In genomic region chr1:240999826-241000225, GRCh38 we compare ENCODE assay signal across 23 cellular contexts.
"Had no signal": no experiment of that assay in that cellular context is flagged by ENCODE, and none has a peak within 500 bp of the region (broad histone marks: within the 10 kb centered on the region; RNA-seq: fewer than 3 reads in every experiment).

No MANE protein-coding gene starts in this region.

- H3K27me3 ChIP-seq: dorsolateral prefrontal cortex, hepatocyte, spleen, testis, tibial nerve, upper lobe of right lung had no signal

- H3K27ac ChIP-seq: dorsolateral prefrontal cortex, hepatocyte, parathyroid adenoma, prostate gland, spleen, testis, tibial nerve, upper lobe of right lung had no signal

- DNase-seq: cortex of kidney; dorsolateral prefrontal cortex; effector CD8-positive, alpha-beta T cell; foreskin melanocyte; head of caudate nucleus; kidney glomerular epithelial cell; mammary epithelial cell; occipital lobe; spleen; stimulated activated CD4-positive, alpha-beta T cell treated with anti-CD3 and anti-CD28 coated beads, Interleukin-15, amount 100 ng/mL, for 24 hours; stimulated activated CD4-positive, alpha-beta T cell treated with anti-CD3 and anti-CD28 coated beads, Interleukin-1b, Interleukin-23, amount 100 ng/mL, for 48 hours; stimulated activated CD4-positive, alpha-beta T cell treated with anti-CD3 and anti-CD28 coated beads, Interleukin-4, amount 100 ng/mL, for 24 hours; stimulated activated naive B cell treated with anti-CD40 and anti-IgM and Interleukin-4, amounts not matched to agents 10 μg/mL and 1 μg/mL and 100 μg/mL, for 72 hours; stimulated activated naive CD8-positive, alpha-beta T cell treated with anti-CD3 and anti-CD28 coated beads, Interleukin-15, amount 100 ng/mL, for 72 hours; testis; upper lobe of right lung had no signal

- H3K4me1 Mint-ChIP-seq: stimulated activated naive B cell treated with anti-CD40 and anti-IgM and Interleukin-4, amounts not matched to agents 10 μg/mL and 1 μg/mL and 100 μg/mL, for 72 hours; stimulated activated naive CD8-positive, alpha-beta T cell treated with anti-CD3 and anti-CD28 coated beads, Interleukin-15, amount 100 ng/mL, for 72 hours had no signal

- H3K4me1 ChIP-seq: parathyroid adenoma, prostate gland, spleen, testis, tibial nerve, upper lobe of right lung had no signal

- H3K4me3 Mint-ChIP-seq: natural killer cell treated with Interleukin-12 subunit alpha and Interleukin-12 subunit beta and Interleukin-15 and Interleukin-18, amount 100 ng/mL, for 72 hours; stimulated activated naive B cell treated with anti-CD40 and anti-IgM and Interleukin-4, amounts not matched to agents 10 μg/mL and 1 μg/mL and 100 μg/mL, for 72 hours; stimulated activated naive CD8-positive, alpha-beta T cell treated with anti-CD3 and anti-CD28 coated beads, Interleukin-15, amount 100 ng/mL, for 72 hours had no signal

- H3K9ac ChIP-seq: parathyroid adenoma had no signal

- H3K9me3 Mint-ChIP-seq: stimulated activated naive B cell treated with anti-CD40 and anti-IgM and Interleukin-4, amounts not matched to agents 10 μg/mL and 1 μg/mL and 100 μg/mL, for 72 hours had no signal

- H3K27me3 Mint-ChIP-seq: natural killer cell treated with Interleukin-12 subunit alpha and Interleukin-12 subunit beta and Interleukin-15 and Interleukin-18, amount 100 ng/mL, for 72 hours; stimulated activated naive B cell treated with anti-CD40 and anti-IgM and Interleukin-4, amounts not matched to agents 10 μg/mL and 1 μg/mL and 100 μg/mL, for 72 hours; stimulated activated naive CD8-positive, alpha-beta T cell treated with anti-CD3 and anti-CD28 coated beads, Interleukin-15, amount 100 ng/mL, for 72 hours had no signal

- ATAC-seq: left lobe of liver; natural killer cell treated with Interleukin-12 subunit alpha and Interleukin-12 subunit beta and Interleukin-15 and Interleukin-18, amount 100 ng/mL, for 72 hours; sciatic nerve; stimulated activated naive B cell treated with anti-CD40 and anti-IgM and Interleukin-4, amounts not matched to agents 10 μg/mL and 1 μg/mL and 100 μg/mL, for 72 hours; stimulated activated naive CD8-positive, alpha-beta T cell treated with anti-CD3 and anti-CD28 coated beads, Interleukin-15, amount 100 ng/mL, for 72 hours; upper lobe of right lung had no signal

- H3K36me3 Mint-ChIP-seq: natural killer cell treated with Interleukin-12 subunit alpha and Interleukin-12 subunit beta and Interleukin-15 and Interleukin-18, amount 100 ng/mL, for 72 hours; stimulated activated naive B cell treated with anti-CD40 and anti-IgM and Interleukin-4, amounts not matched to agents 10 μg/mL and 1 μg/mL and 100 μg/mL, for 72 hours had no signal

- H3K4me3 ChIP-seq: dorsolateral prefrontal cortex, hepatocyte, prostate gland, spleen, testis, tibial nerve, upper lobe of right lung had no signal

- H3K9me3 ChIP-seq: prostate gland, testis, tibial nerve, upper lobe of right lung had no signal

- H3K27ac Mint-ChIP-seq: natural killer cell treated with Interleukin-12 subunit alpha and Interleukin-12 subunit beta and Interleukin-15 and Interleukin-18, amount 100 ng/mL, for 72 hours; stimulated activated naive B cell treated with anti-CD40 and anti-IgM and Interleukin-4, amounts not matched to agents 10 μg/mL and 1 μg/mL and 100 μg/mL, for 72 hours; stimulated activated naive CD8-positive, alpha-beta T cell treated with anti-CD3 and anti-CD28 coated beads, Interleukin-15, amount 100 ng/mL, for 72 hours had no signal

- H3K36me3 ChIP-seq: prostate gland, spleen, tibial nerve, upper lobe of right lung had no signal

- H2AFZ ChIP-seq: hepatocyte, parathyroid adenoma had no signal

- H3K79me2 ChIP-seq: hepatocyte, parathyroid adenoma had no signal

- H3K4me2 ChIP-seq: hepatocyte had no signal
